ENCODE assay signal across 14 cellular contexts in the genomic region with DNA sequence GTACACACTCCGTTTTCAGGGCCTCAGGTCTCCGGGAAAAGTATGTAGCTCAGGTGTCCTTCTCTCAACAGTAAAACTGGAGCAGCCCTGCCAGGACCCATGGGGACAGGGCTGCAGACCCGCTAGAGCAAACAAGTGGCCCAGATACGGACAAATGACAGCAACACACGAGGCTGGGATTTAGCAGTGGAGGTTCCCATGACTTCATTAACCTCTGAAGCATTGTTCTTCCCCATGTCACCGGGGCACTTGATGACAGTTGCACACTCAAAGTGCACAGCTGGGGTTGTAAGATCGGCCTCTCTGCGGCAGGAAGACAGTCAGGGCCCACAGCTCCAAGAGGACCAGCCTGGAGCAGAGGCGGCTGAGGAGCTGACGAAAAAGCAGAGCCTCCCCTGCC. TPM values are rescaled to one million over a fixed set of nuclear protein-coding genes. Genes with fewer than 3 reads are reported as not detected.
DNase-seq lines count a peak whose midpoint lies in the region; ATAC-seq and TF ChIP-seq lines count a peak whose summit lies in the region.
"Had no signal": no experiment of that assay in that cellular context is flagged by ENCODE, and none has a peak within 500 bp of the region (broad histone marks: within the 10 kb centered on the region; RNA-seq: fewer than 3 reads in every experiment).

No MANE protein-coding gene starts in this region.

- no peak overlapping the region for H3K4me3 ChIP-seq in left ventricle myocardium inferior
- H3K4me3 ChIP-seq: A549 had no signal

- TF ChIP-seq CTCF in left ventricle myocardium inferior (IDR thresholded peaks at IDR 0.05; ENCODE audit: borderline replicate concordance) (no peak), neural crest cell (conservative IDR thresholded peaks at IDR 0.05) (no peak)

- peaks cover 50% of the 10 kb centered on the region for H3K27me3 Mint-ChIP-seq in neural crest cell (ENCODE audit: low read depth)

- H3K9me3 ChIP-seq in left ventricle myocardium inferior (replicated peaks), result no peaks in the 10 kb centered on the region
- H3K9me3 ChIP-seq: A549, BE2C had no signal

- H3K36me3 Mint-ChIP-seq in neural crest cell (ENCODE audit: low read depth), result no peaks in the 10 kb centered on the region
- H3K36me3 Mint-ChIP-seq: CD8-positive, alpha-beta memory T cell had no signal

- ATAC-seq in Right ventricle myocardium superior (ENCODE audit: poor library complexity), result no peak
- no peak for ATAC-seq in HG03342 (IDR thresholded peaks at IDR 0.05; ENCODE audit: unreplicated experiment)
- ATAC-seq: A549 had no signal

- H3K4me1 ChIP-seq in left ventricle myocardium inferior, result no peaks in the 10 kb centered on the region
- H3K4me1 ChIP-seq: A549, BE2C had no signal

- H3K4me1 Mint-ChIP-seq in neural crest cell, result peaks cover 36% of the 10 kb centered on the region
- H3K4me1 Mint-ChIP-seq: CD8-positive, alpha-beta memory T cell had no signal

- H3K27me3 ChIP-seq in left ventricle myocardium inferior (ENCODE audit: low read depth), result no peaks in the 10 kb centered on the region
- H3K27me3 ChIP-seq: BE2C had no signal

- peak overlapping the region; percentile 30 for H3K27ac ChIP-seq in left ventricle myocardium inferior (replicated peaks)
- H3K27ac ChIP-seq: A549, C4-2B had no signal

- peak overlapping the region; percentile 14 for H3K4me3 Mint-ChIP-seq in neural crest cell
- H3K4me3 Mint-ChIP-seq: CD8-positive, alpha-beta memory T cell had no signal

- H3K36me3 ChIP-seq in left ventricle myocardium inferior, result no peaks in the 10 kb centered on the region
- H3K36me3 ChIP-seq: BE2C had no signal

- no peak overlapping the region for H3K27ac Mint-ChIP-seq in neural crest cell (ENCODE audit: unreplicated experiment)
- H3K27ac Mint-ChIP-seq: CD8-positive, alpha-beta memory T cell had no signal

- DNase-seq in left ventricle myocardium inferior, result no peak
- no peak for DNase-seq in Right ventricle myocardium superior
- peak; percentile 24 for DNase-seq in dermis blood vessel endothelial cell
- DNase-seq in neural crest cell (ENCODE audit: low read depth, low spot score), result no peak
- DNase-seq in head of caudate nucleus, result no peak
- no peak for DNase-seq in hippocampal formation (lab: John Stamatoyannopoulos, UW)
- DNase-seq: BE2C; CD8-positive, alpha-beta memory T cell; DMS53; GF-D8; H7 had no signal

- intact Hi-C loops in left ventricle myocardium inferior (cut with micrococcal nuclease) (no loop called here), Right ventricle myocardium superior (cut with DNase I) (no loop called here), head of caudate nucleus (cut with DNase I) (no loop called here)

- H3K9me3 Mint-ChIP-seq in neural crest cell, result no peaks in the 10 kb centered on the region
- H3K9me3 Mint-ChIP-seq: CD8-positive, alpha-beta memory T cell had no signal

RNA-seq across cellular contexts. Expression of a gene that starts 12.5 kb away (rescaled TPM):
- total RNA-seq in left ventricle myocardium inferior (67.4 TPM), Right ventricle myocardium superior (57.1 TPM), dermis blood vessel endothelial cell (98.4 and 257 TPM in 2 replicates), neural crest cell (21.4 and 22.5 TPM in 2 replicates)
